Comparison of ENCODE assay signal across 38 cellular contexts in the genomic region with DNA sequence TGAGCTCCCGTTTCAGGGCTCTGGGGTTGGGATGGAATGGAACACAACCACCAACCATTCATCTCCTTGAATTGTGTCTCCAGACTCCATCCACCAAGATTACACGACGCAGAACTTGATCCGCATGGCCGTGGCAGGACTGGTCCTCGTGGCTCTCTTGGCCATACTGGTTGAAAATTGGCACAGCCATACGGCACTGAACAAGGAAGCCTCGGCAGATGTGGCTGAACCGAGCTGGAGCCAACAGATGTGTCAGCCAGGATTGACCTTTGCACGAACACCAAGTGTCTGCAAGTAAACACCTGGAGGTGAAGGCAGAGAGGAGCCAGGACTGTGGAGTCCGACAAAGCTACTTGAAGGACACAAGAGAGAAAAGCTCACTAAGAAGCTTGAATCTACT. TPM values are rescaled to one million over a fixed set of nuclear protein-coding genes. Genes with fewer than 3 reads are reported as not detected.
"Had no signal": no experiment of that assay in that cellular context is flagged by ENCODE, and none has a peak within 500 bp of the region (broad histone marks: within the 10 kb centered on the region; RNA-seq: fewer than 3 reads in every experiment).

No MANE protein-coding gene starts in this region.

- H3K27me3 ChIP-seq: ascending aorta, cardiac muscle cell, Peyer's patch had no signal

- ATAC-seq: activated T-cell treated with anti-CD3 and anti-CD28 coated beads, Interleukin-2, amount 50 U/mL, for 72 hours; activated T-helper 17 cell treated with anti-CD3 and anti-CD28 coated beads, Interleukin-2, amount 50 U/mL, for 72 hours; PC-3; Right ventricle myocardium inferior; SK-N-SH treated with all-trans-retinoic acid at 6 μM for 48 hours had no signal

- H3K36me3 ChIP-seq: ascending aorta, cardiac muscle cell, Peyer's patch, WERI-Rb-1 had no signal

- H3K27ac Mint-ChIP-seq: activated CD4-positive, alpha-beta memory T cell treated with anti-CD3 and anti-CD28 coated beads, Interleukin-2, amount 10 ng/mL, durations not matched to agents 7 days and 5 days; activated naive CD4-positive, alpha-beta T cell treated with anti-CD3 and anti-CD28 coated beads, Interleukin-2, amount 50 U/mL, for 24 hours; activated naive CD8-positive, alpha-beta T cell treated with anti-CD3 and anti-CD28 coated beads, Interleukin-2, amount 10 ng/mL, durations not matched to agents 7 days and 5 days; activated T-cell treated with anti-CD3 and anti-CD28 coated beads, Interleukin-2, amount 50 U/mL, for 72 hours; activated T-helper 17 cell treated with anti-CD3 and anti-CD28 coated beads, Interleukin-2, amount 50 U/mL, for 72 hours had no signal

- H3K36me3 Mint-ChIP-seq: activated naive CD4-positive, alpha-beta T cell treated with anti-CD3 and anti-CD28 coated beads, Interleukin-2, amount 50 U/mL, for 24 hours; activated naive CD8-positive, alpha-beta T cell treated with anti-CD3 and anti-CD28 coated beads, Interleukin-2, amount 10 ng/mL, durations not matched to agents 7 days and 5 days had no signal

- H3K9me3 ChIP-seq: ascending aorta had no signal

- H3K4me3 ChIP-seq: ascending aorta, cardiac muscle cell, Peyer's patch had no signal

- H3K4me3 Mint-ChIP-seq: activated CD4-positive, alpha-beta memory T cell treated with anti-CD3 and anti-CD28 coated beads, Interleukin-2, amount 10 ng/mL, durations not matched to agents 7 days and 5 days; activated naive CD4-positive, alpha-beta T cell treated with anti-CD3 and anti-CD28 coated beads, Interleukin-2, amount 50 U/mL, for 24 hours; activated naive CD8-positive, alpha-beta T cell treated with anti-CD3 and anti-CD28 coated beads, Interleukin-2, amount 10 ng/mL, durations not matched to agents 7 days and 5 days; activated T-cell treated with anti-CD3 and anti-CD28 coated beads, Interleukin-2, amount 50 U/mL, for 72 hours; activated T-helper 17 cell treated with anti-CD3 and anti-CD28 coated beads, Interleukin-2, amount 50 U/mL, for 72 hours had no signal

- H3K27ac ChIP-seq: ascending aorta, cardiac muscle cell, Peyer's patch, RWPE1, WERI-Rb-1 had no signal

- DNase-seq: activated CD4-positive, alpha-beta memory T cell treated with anti-CD3 and anti-CD28 coated beads, Interleukin-2, amount 10 ng/mL, durations not matched to agents 7 days and 5 days; activated CD4-positive, alpha-beta T cell treated with anti-CD3 and anti-CD28 coated beads for 1 hour; activated CD4-positive, alpha-beta T cell treated with anti-CD3 and anti-CD28 coated beads for 48 hours; activated CD4-positive, CD25-positive, alpha-beta regulatory T cell; activated effector memory CD4-positive, alpha-beta T cell treated with anti-CD3 and anti-CD28 coated beads, Interleukin-2, amount 50 U/mL, for 16 hours; activated naive CD4-positive, alpha-beta T cell; activated naive CD8-positive, alpha-beta T cell treated with anti-CD3 and anti-CD28 coated beads, Interleukin-2, amount 10 ng/mL, durations not matched to agents 7 days and 5 days; activated T-cell treated with anti-CD3 and anti-CD28 coated beads, Interleukin-2, amount 50 U/mL, for 1 hour; activated T-cell treated with anti-CD3 and anti-CD28 coated beads, Interleukin-2, amount 50 U/mL, for 72 hours; amygdala; NCI-H1105 treated with DMSO at 0.1 percent for 48 hours; NCI-H1436 treated with DMSO at 0.1 percent for 48 hours; NCI-H1694 treated with DMSO at 0.1 percent for 48 hours; NCI-H2029; NCI-H345; NCI-H526; NCI-H748 treated with DMSO at 0.1 percent for 48 hours; NK-92 treated with Interleukin-12 subunit alpha and Interleukin-12 subunit beta, amount 100 ng/mL, for 24 hours; PC-3; Peyer's patch; SIG-M5; SW 1271; T-helper 1 cell; T-helper 2 cell; T1000; WERI-Rb-1 had no signal

- H3K4me1 Mint-ChIP-seq: activated CD4-positive, alpha-beta memory T cell treated with anti-CD3 and anti-CD28 coated beads, Interleukin-2, amount 10 ng/mL, durations not matched to agents 7 days and 5 days; activated naive CD4-positive, alpha-beta T cell treated with anti-CD3 and anti-CD28 coated beads, Interleukin-2, amount 50 U/mL, for 24 hours; activated naive CD8-positive, alpha-beta T cell treated with anti-CD3 and anti-CD28 coated beads, Interleukin-2, amount 10 ng/mL, durations not matched to agents 7 days and 5 days; activated T-helper 17 cell treated with anti-CD3 and anti-CD28 coated beads, Interleukin-2, amount 50 U/mL, for 72 hours had no signal

- H3K4me1 ChIP-seq: ascending aorta, Peyer's patch had no signal

- H3K9me3 Mint-ChIP-seq: activated CD4-positive, alpha-beta memory T cell treated with anti-CD3 and anti-CD28 coated beads, Interleukin-2, amount 10 ng/mL, durations not matched to agents 7 days and 5 days; activated naive CD4-positive, alpha-beta T cell treated with anti-CD3 and anti-CD28 coated beads, Interleukin-2, amount 50 U/mL, for 24 hours; activated naive CD8-positive, alpha-beta T cell treated with anti-CD3 and anti-CD28 coated beads, Interleukin-2, amount 10 ng/mL, durations not matched to agents 7 days and 5 days; activated T-cell treated with anti-CD3 and anti-CD28 coated beads, Interleukin-2, amount 50 U/mL, for 72 hours; activated T-helper 17 cell treated with anti-CD3 and anti-CD28 coated beads, Interleukin-2, amount 50 U/mL, for 72 hours had no signal

RNA-seq across cellular contexts. Expression of gene FCAR, which starts 15.5 kb away (rescaled TPM):
- total RNA-seq: activated CD4-positive, alpha-beta memory T cell treated with anti-CD3 and anti-CD28 coated beads, Interleukin-2, amount 10 ng/mL, durations not matched to agents 7 days and 5 days; activated CD8-positive, alpha-beta memory T cell treated with anti-CD3 and anti-CD28 coated beads for 36 hours; activated T-cell treated with anti-CD3 and anti-CD28 coated beads, Interleukin-2, amount 50 U/mL, for 72 hours; activated T-helper 17 cell treated with anti-CD3 and anti-CD28 coated beads, Interleukin-2, amount 50 U/mL, for 72 hours; ascending aorta; cardiac muscle cell; M059J; NCI-H460; PC-3; Peyer's patch; SK-MEL-5 had no signal
- polyA plus RNA-seq: cardiac muscle cell had no signal

RNA-seq across cellular contexts. Expression of gene NCR1, which starts 16.4 kb away (rescaled TPM):
- total RNA-seq: activated CD4-positive, alpha-beta memory T cell treated with anti-CD3 and anti-CD28 coated beads, Interleukin-2, amount 10 ng/mL, durations not matched to agents 7 days and 5 days; activated T-helper 17 cell treated with anti-CD3 and anti-CD28 coated beads, Interleukin-2, amount 50 U/mL, for 72 hours; ascending aorta; cardiac muscle cell; M059J; NCI-H460; PC-3; Right ventricle myocardium inferior; SK-MEL-5 had no signal
- polyA plus RNA-seq: cardiac muscle cell had no signal

RNA-seq across cellular contexts. Expression of gene KIR3DL2, which starts 39.3 kb away (rescaled TPM):
- total RNA-seq: ascending aorta, cardiac muscle cell, M059J, NCI-H460, PC-3, Peyer's patch, Right ventricle myocardium inferior, SK-MEL-5 had no signal
- polyA plus RNA-seq: cardiac muscle cell had no signal

RNA-seq across cellular contexts. Expression of gene KIR2DS4, which starts 57.1 kb away (rescaled TPM):
- total RNA-seq: activated CD4-positive, alpha-beta memory T cell treated with anti-CD3 and anti-CD28 coated beads, Interleukin-2, amount 10 ng/mL, durations not matched to agents 7 days and 5 days; activated T-helper 17 cell treated with anti-CD3 and anti-CD28 coated beads, Interleukin-2, amount 50 U/mL, for 72 hours; ascending aorta; cardiac muscle cell; M059J; NCI-H460; PC-3; Peyer's patch; Right ventricle myocardium inferior; SK-MEL-5 had no signal
- polyA plus RNA-seq: adipose tissue, cardiac muscle cell had no signal

RNA-seq across cellular contexts. Expression of gene NLRP7, which starts 57.8 kb away (rescaled TPM):
- total RNA-seq: activated CD4-positive, alpha-beta memory T cell treated with anti-CD3 and anti-CD28 coated beads, Interleukin-2, amount 10 ng/mL, durations not matched to agents 7 days and 5 days; activated CD8-positive, alpha-beta memory T cell treated with anti-CD3 and anti-CD28 coated beads for 36 hours; activated naive CD8-positive, alpha-beta T cell treated with anti-CD3 and anti-CD28 coated beads, Interleukin-2, amount 10 ng/mL, durations not matched to agents 7 days and 5 days; activated T-cell treated with anti-CD3 and anti-CD28 coated beads, Interleukin-2, amount 50 U/mL, for 72 hours; activated T-helper 17 cell treated with anti-CD3 and anti-CD28 coated beads, Interleukin-2, amount 50 U/mL, for 72 hours; ascending aorta; M059J; NCI-H460; PC-3; Peyer's patch; Right ventricle myocardium inferior had no signal
- polyA plus RNA-seq: adipose tissue had no signal
